Comparison of ENCODE assay signal across 1 cellular context in genomic region chr15:45402162-45402954, GRCh38.
TF ChIP-seq lines count a peak whose summit lies in the region.

No MANE protein-coding gene starts in this region.

TF ChIP-seq in K562, 482 proteins besides CTCF, POLR2A, EP300 and RAD21 (continued from another document):
- TF ChIP-seq, protein P1, sequence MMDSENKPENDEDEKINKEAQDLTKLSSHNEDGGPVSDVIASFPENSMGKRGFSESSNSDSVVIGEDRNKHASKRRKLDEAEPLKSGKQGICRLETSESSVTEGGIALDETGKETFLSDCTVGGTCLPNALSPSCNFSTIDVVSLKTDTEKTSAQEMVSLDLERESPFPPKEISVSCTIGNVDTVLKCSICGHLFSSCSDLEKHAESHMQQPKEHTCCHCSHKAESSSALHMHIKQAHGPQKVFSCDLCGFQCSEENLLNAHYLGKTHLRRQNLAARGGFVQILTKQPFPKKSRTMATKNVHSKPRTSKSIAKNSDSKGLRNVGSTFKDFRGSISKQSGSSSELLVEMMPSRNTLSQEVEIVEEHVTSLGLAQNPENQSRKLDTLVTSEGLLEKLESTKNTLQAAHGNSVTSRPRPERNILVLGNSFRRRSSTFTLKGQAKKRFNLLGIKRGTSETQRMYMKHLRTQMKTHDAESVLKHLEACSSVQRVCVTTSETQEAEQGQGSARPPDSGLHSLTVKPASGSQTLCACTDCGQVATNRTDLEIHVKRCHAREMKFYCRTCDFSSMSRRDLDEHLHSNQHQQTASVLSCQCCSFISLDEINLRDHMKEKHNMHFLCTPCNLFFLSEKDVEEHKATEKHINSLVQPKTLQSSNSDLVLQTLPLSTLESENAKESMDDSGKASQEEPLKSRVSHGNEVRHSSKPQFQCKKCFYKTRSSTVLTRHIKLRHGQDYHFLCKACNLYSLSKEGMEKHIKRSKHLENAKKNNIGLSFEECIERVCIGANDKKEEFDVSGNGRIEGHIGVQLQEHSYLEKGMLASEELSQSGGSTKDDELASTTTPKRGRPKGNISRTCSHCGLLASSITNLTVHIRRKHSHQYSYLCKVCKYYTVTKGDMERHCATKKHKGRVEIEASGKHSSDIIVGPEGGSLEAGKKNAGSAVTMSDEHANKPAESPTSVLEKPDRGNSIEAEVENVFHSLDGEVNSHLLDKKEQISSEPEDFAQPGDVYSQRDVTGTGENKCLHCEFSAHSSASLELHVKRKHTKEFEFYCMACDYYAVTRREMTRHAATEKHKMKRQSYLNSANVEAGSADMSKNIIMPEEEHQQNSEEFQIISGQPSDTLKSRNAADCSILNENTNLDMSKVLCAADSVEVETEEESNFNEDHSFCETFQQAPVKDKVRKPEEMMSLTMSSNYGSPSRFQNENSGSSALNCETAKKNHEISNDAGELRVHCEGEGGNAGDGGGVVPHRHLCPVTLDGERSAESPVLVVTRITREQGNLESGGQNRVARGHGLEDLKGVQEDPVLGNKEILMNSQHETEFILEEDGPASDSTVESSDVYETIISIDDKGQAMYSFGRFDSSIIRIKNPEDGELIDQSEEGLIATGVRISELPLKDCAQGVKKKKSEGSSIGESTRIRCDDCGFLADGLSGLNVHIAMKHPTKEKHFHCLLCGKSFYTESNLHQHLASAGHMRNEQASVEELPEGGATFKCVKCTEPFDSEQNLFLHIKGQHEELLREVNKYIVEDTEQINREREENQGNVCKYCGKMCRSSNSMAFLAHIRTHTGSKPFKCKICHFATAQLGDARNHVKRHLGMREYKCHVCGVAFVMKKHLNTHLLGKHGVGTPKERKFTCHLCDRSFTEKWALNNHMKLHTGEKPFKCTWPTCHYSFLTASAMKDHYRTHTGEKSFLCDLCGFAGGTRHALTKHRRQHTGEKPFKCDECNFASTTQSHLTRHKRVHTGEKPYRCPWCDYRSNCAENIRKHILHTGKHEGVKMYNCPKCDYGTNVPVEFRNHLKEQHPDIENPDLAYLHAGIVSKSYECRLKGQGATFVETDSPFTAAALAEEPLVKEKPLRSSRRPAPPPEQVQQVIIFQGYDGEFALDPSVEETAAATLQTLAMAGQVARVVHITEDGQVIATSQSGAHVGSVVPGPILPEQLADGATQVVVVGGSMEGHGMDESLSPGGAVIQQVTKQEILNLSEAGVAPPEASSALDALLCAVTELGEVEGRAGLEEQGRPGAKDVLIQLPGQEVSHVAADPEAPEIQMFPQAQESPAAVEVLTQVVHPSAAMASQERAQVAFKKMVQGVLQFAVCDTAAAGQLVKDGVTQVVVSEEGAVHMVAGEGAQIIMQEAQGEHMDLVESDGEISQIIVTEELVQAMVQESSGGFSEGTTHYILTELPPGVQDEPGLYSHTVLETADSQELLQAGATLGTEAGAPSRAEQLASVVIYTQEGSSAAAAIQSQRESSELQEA (IDR thresholded peaks at IDR 0.05; ENCODE audit: low read depth): no peak
- TF ChIP-seq ZNF778 (CRISPR knock-in tag; IDR thresholded peaks at IDR 0.05) (no peak), ZFP36 (IDR thresholded peaks at IDR 0.05; ENCODE audit: low read depth, low read length, partially characterized antibody) (no peak), TAL1 (IDR thresholded peaks at IDR 0.05) (no peak), SREBF2 (CRISPR knock-in tag; IDR thresholded peaks at IDR 0.05) (no peak), DIDO1 (tag; IDR thresholded peaks at IDR 0.05; ENCODE audit: low read depth) (peak; percentile 79), HMGN3 (IDR thresholded peaks at IDR 0.05; ENCODE audit: borderline replicate concordance, extremely low read depth, insufficient read length, low read depth, low read length) (no peak), PREB (CRISPR knock-in tag; IDR thresholded peaks at IDR 0.05) (no peak), NR2F6 (CRISPR knock-in tag; IDR thresholded peaks at IDR 0.05) (no peak), ZBTB17 (CRISPR knock-in tag; IDR thresholded peaks at IDR 0.05) (peak; percentile 90), BRD9 (IDR thresholded peaks at IDR 0.05; ENCODE audit: low read depth, partially characterized antibody) (no peak), DACH1 (IDR thresholded peaks at IDR 0.05; ENCODE audit: partially characterized antibody) (no peak), MAFF (IDR thresholded peaks at IDR 0.05; ENCODE audit: low read length) (no peak), CHD4 (IDR thresholded peaks at IDR 0.05; ENCODE audit: insufficient read depth, insufficient replicate concordance, low read depth, low read length, poor library complexity, severe bottlenecking) (no peak), CHD7 (IDR thresholded peaks at IDR 0.05; ENCODE audit: low read depth, low read length) (no peak), KLF16 (IDR thresholded peaks at IDR 0.05) (no peak), NCOA2 (IDR thresholded peaks at IDR 0.05; ENCODE audit: partially characterized antibody in 2 of 2) (no peak), ETS2 (tag; IDR thresholded peaks at IDR 0.05; ENCODE audit: borderline replicate concordance, poor library complexity, severe bottlenecking) (no peak), SNIP1 (IDR thresholded peaks at IDR 0.05; ENCODE audit: low read depth) (no peak)
- TF ChIP-seq, protein P2, sequence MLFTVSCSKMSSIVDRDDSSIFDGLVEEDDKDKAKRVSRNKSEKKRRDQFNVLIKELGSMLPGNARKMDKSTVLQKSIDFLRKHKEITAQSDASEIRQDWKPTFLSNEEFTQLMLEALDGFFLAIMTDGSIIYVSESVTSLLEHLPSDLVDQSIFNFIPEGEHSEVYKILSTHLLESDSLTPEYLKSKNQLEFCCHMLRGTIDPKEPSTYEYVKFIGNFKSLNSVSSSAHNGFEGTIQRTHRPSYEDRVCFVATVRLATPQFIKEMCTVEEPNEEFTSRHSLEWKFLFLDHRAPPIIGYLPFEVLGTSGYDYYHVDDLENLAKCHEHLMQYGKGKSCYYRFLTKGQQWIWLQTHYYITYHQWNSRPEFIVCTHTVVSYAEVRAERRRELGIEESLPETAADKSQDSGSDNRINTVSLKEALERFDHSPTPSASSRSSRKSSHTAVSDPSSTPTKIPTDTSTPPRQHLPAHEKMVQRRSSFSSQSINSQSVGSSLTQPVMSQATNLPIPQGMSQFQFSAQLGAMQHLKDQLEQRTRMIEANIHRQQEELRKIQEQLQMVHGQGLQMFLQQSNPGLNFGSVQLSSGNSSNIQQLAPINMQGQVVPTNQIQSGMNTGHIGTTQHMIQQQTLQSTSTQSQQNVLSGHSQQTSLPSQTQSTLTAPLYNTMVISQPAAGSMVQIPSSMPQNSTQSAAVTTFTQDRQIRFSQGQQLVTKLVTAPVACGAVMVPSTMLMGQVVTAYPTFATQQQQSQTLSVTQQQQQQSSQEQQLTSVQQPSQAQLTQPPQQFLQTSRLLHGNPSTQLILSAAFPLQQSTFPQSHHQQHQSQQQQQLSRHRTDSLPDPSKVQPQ (CRISPR knock-in tag; IDR thresholded peaks at IDR 0.05; ENCODE audit: borderline replicate concordance): no peak
- TF ChIP-seq, protein P3, sequence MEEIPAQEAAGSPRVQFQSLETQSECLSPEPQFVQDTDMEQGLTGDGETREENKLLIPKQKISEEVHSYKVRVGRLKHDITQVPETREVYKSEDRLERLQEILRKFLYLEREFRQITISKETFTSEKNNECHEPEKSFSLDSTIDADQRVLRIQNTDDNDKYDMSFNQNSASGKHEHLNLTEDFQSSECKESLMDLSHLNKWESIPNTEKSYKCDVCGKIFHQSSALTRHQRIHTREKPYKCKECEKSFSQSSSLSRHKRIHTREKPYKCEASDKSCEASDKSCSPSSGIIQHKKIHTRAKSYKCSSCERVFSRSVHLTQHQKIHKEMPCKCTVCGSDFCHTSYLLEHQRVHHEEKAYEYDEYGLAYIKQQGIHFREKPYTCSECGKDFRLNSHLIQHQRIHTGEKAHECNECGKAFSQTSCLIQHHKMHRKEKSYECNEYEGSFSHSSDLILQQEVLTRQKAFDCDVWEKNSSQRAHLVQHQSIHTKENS (CRISPR knock-in tag; IDR thresholded peaks at IDR 0.05): no peak
- TF ChIP-seq, protein P4, sequence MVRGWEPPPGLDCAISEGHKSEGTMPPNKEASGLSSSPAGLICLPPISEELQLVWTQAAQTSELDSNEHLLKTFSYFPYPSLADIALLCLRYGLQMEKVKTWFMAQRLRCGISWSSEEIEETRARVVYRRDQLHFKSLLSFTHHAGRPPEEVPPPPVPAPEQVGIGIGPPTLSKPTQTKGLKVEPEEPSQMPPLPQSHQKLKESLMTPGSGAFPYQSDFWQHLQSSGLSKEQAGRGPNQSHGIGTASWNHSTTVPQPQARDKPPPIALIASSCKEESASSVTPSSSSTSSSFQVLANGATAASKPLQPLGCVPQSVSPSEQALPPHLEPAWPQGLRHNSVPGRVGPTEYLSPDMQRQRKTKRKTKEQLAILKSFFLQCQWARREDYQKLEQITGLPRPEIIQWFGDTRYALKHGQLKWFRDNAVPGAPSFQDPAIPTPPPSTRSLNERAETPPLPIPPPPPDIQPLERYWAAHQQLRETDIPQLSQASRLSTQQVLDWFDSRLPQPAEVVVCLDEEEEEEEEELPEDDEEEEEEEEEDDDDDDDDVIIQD (CRISPR knock-in tag; IDR thresholded peaks at IDR 0.05): no peak
